8 cellular contexts compared by ENCODE assay signal in genomic region chr11:117328414-117329010, GRCh38. TPM values are rescaled to one million over a fixed set of nuclear protein-coding genes. Genes with fewer than 3 reads are reported as not detected.
DNase-seq lines count a peak whose midpoint lies in the region; TF ChIP-seq lines count a peak whose summit lies in the region.

No MANE protein-coding gene starts in this region.

- H4K20me1 ChIP-seq in GM23248 (ENCODE audit: insufficient read depth) (no peaks in the 10 kb centered on the region), mammary epithelial cell (ENCODE audit: insufficient read depth, low read length) (no peaks in the 10 kb centered on the region)

- H3K9me2 ChIP-seq in GM23248 (ENCODE audit: insufficient read depth) = no peaks in the 10 kb centered on the region

- no peak for TF ChIP-seq CTCF in Caco-2 (IDR thresholded peaks at IDR 0.05; ENCODE audit: insufficient read depth in 1 of 2, low read depth in 1 of 2, low read length in 1 of 2, severe bottlenecking in 1 of 2, unreplicated experiment in 1 of 2)
- no peak for TF ChIP-seq CTCF in mammary epithelial cell (conservative IDR thresholded peaks at IDR 0.05 in 1 of 2, IDR thresholded peaks at IDR 0.05 in 1 of 2; ENCODE audit: extremely low read depth in 1 of 2, insufficient read depth in 1 of 2, low read depth in 1 of 2, low read length in 2 of 2)
- no peak for TF ChIP-seq CTCF in kidney epithelial cell (IDR thresholded peaks at IDR 0.05; ENCODE audit: insufficient read depth, low read length, poor library complexity, severe bottlenecking)
- TF ChIP-seq CTCF in testis (IDR thresholded peaks at IDR 0.05) = no peak
- TF ChIP-seq CTCF in osteocyte (IDR thresholded peaks at IDR 0.05) = no peak

- H3K36me3 Mint-ChIP-seq in Caco-2 (ENCODE audit: insufficient read depth, unreplicated experiment) (no peaks in the 10 kb centered on the region), osteocyte (ENCODE audit: unreplicated experiment) (peaks cover 5% of the 10 kb centered on the region)

- H3K4me1 ChIP-seq in Caco-2 = 0 out of 2 replicates have a peak, but pooled peaks cover 7% of the 10 kb centered on the region
- peaks cover 17% of the 10 kb centered on the region for H3K4me1 ChIP-seq in GM23248 (ENCODE audit: insufficient read depth)
- H3K4me1 ChIP-seq in mammary epithelial cell (ENCODE audit: insufficient read depth, low read length) = peaks cover 8% of the 10 kb centered on the region
- H3K4me1 ChIP-seq in testis = peaks cover 3% of the 10 kb centered on the region

- CTCF ChIA-PET in Caco-2 (lab: Charles Lee) = interaction anchor here (1.4 to 1.5 kb wide), 4 partner anchors 13 to 98 kb away, joined by 3 to 9 read pairs (median 8); partner anchors contain the start of genes BACE1, PCSK7 and RNF214
- CTCF ChIA-PET in mammary epithelial cell (lab: Charles Lee; ENCODE audit: low non-redundant PET) = no interaction called here

- H3K36me3 ChIP-seq in Caco-2 (ENCODE audit: control insufficient read depth, insufficient read depth, low read length) (no peaks in the 10 kb centered on the region), GM23248 (ENCODE audit: low read depth) (no peaks in the 10 kb centered on the region), mammary epithelial cell (ENCODE audit: insufficient read depth, low read length) (no peaks in the 10 kb centered on the region), kidney epithelial cell (ENCODE audit: control insufficient read depth, insufficient read depth, low read length) (no peaks in the 10 kb centered on the region), testis (ENCODE audit: low read depth, missing control alignments) (no peaks in the 10 kb centered on the region)

- H3K4me2 ChIP-seq in GM23248 (ENCODE audit: unreplicated experiment) (peak overlapping the region; percentile 90), mammary epithelial cell (ENCODE audit: insufficient read depth, low read depth, low read length) (peak overlapping the region; percentile 75)

- H3K4me3 ChIP-seq in Caco-2 (ENCODE audit: low read depth, low read length) = peak overlapping the region; percentile 58
- peak overlapping the region; percentile 97 for H3K4me3 ChIP-seq in GM23248
- peak overlapping the region; percentile 75 to 79 (median 77) for H3K4me3 ChIP-seq in mammary epithelial cell (replicated peaks in 1 of 3; ENCODE audit: insufficient read depth in 1 of 3, low read depth in 2 of 3, low read length in 3 of 3)
- H3K4me3 ChIP-seq in kidney epithelial cell (ENCODE audit: low read depth, low read length) = peak overlapping the region; percentile 69
- H3K4me3 ChIP-seq in testis = peak overlapping the region; percentile 67 to 83

- H3K9ac ChIP-seq in GM23248 (peak overlapping the region; percentile 94), mammary epithelial cell (ENCODE audit: insufficient read depth, low read length) (peak overlapping the region; percentile 83)

- H3K4me1 Mint-ChIP-seq in Caco-2 (ENCODE audit: low read depth, unreplicated experiment) (peaks cover 7% of the 10 kb centered on the region), osteocyte (ENCODE audit: unreplicated experiment) (peaks cover 6% of the 10 kb centered on the region)

- no peak for TF ChIP-seq POLR2A in testis (IDR thresholded peaks at IDR 0.05)

- dilution Hi-C loops in mammary epithelial cell (cut with HindIII; ENCODE audit: low sequenced_read_pairs) = no loop called here

- H3K27me3 Mint-ChIP-seq in Caco-2 (ENCODE audit: insufficient read depth, unreplicated experiment) (no peaks in the 10 kb centered on the region), osteocyte (ENCODE audit: unreplicated experiment) (no peaks in the 10 kb centered on the region)

- peaks cover under 1% of the 10 kb centered on the region for H3K9me3 Mint-ChIP-seq in Caco-2 (ENCODE audit: unreplicated experiment)
- no peaks in the 10 kb centered on the region for H3K9me3 Mint-ChIP-seq in osteocyte (ENCODE audit: unreplicated experiment)

- 2 to 3% methylated on average over 15 of the region's 15 CpGs for WGBS in GM23248 (ENCODE audit: low coverage in 1 of 2, low lambda C conversion rate in 2 of 2, missing lambda C conversion rate in 2 of 2), 2 experiments
- 3% methylated on average over 15 of the region's 15 CpGs for WGBS in mammary epithelial cell (ENCODE audit: low coverage, missing lambda C conversion rate)
- WGBS in testis, 2 donors = 3% methylated on average over 15 of the region's 15 CpGs

- H2AFZ ChIP-seq in GM23248 = peak overlapping the region; percentile 85
- peak overlapping the region; percentile 92 for H2AFZ ChIP-seq in mammary epithelial cell (ENCODE audit: low read depth, low read length)

- no peaks in the 10 kb centered on the region for H3K27me3 ChIP-seq in Caco-2 (replicated peaks; ENCODE audit: control insufficient read depth, insufficient read depth, low read length)
- H3K27me3 ChIP-seq in GM23248 (replicated peaks; ENCODE audit: insufficient read depth) = no peaks in the 10 kb centered on the region
- no peaks in the 10 kb centered on the region for H3K27me3 ChIP-seq in mammary epithelial cell (ENCODE audit: insufficient read depth, low read length)
- no peaks in the 10 kb centered on the region for H3K27me3 ChIP-seq in kidney epithelial cell (ENCODE audit: control insufficient read depth, insufficient read depth, low read length)
- no peaks in the 10 kb centered on the region for H3K27me3 ChIP-seq in testis

- POLR2A ChIA-PET in Caco-2 (lab: Charles Lee) = interaction anchor here (1.1 to 1.4 kb wide), 3 partner anchors 27 to 184 kb away, joined by 3 to 11 read pairs (median 4); partner anchors contain the start of gene PAFAH1B2

- H3K9me3 ChIP-seq in Caco-2 (no peaks in the 10 kb centered on the region), GM23248 (ENCODE audit: low read depth) (no peaks in the 10 kb centered on the region), mammary epithelial cell (replicated peaks; ENCODE audit: insufficient read depth, low read length) (no peaks in the 10 kb centered on the region), testis (no peaks in the 10 kb centered on the region)

- intact Hi-C loops in Caco-2 (cut with micrococcal nuclease; ENCODE audit: unreplicated experiment) = no loop called here
- intact Hi-C loops in mammary epithelial cell (cut with micrococcal nuclease) = loop anchor here (1.0 kb wide), 1 partner anchor 96 kb away; the partner anchor contains the start of genes PCSK7 and RNF214
- intact Hi-C loops in testis (cut with DNase I; ENCODE audit: low total_unique reads) = no loop called here

- BruUV-seq in Caco-2 (replicated peaks; lab: Mats Ljungman, UMichigan) = TSS peak; percentile 46
- BruUV-seq in mammary epithelial cell (replicated peaks; lab: Mats Ljungman, UMichigan) = TSS peak; percentile 57

- in situ Hi-C loops in GM23248 (cut with MboI) = no loop called here
- in situ Hi-C loops in mammary epithelial cell (cut with MboI; ENCODE audit: low sequenced_read_pairs in 2 of 2) = no loop called here

- peak in 1 of 2 experiments; percentile 49 for DNase-seq in Caco-2
- DNase-seq in GM23248 = peak; percentile 74
- peak; percentile 30 for DNase-seq in NCI-H2227 (lab: John Stamatoyannopoulos, UW; ENCODE audit: unreplicated experiment)
- no peak for DNase-seq in mammary epithelial cell
- no peak for DNase-seq in kidney epithelial cell (ENCODE audit: low read depth)
- peak; percentile 58 for DNase-seq in testis
- DNase-seq in SHP77 treated with DMSO at 0.1 percent for 48 hours (lab: John Stamatoyannopoulos, UW) = no peak
- DNase-seq in osteocyte (ENCODE audit: extremely low spot score, unreplicated experiment) = no peak

- peaks cover 11% of the 10 kb centered on the region; the same call in 1 of the 2 replicates for H3F3A ChIP-seq in GM23248 (ENCODE audit: insufficient read depth)

- H3K4me3 Mint-ChIP-seq in Caco-2 (ENCODE audit: unreplicated experiment) = no peak overlapping the region
- no peak overlapping the region for H3K4me3 Mint-ChIP-seq in osteocyte (ENCODE audit: unreplicated experiment)

- H3K79me2 ChIP-seq in GM23248 (ENCODE audit: insufficient read depth) = peaks cover 49% of the 10 kb centered on the region
- H3K79me2 ChIP-seq in mammary epithelial cell (ENCODE audit: insufficient read depth, low read length) = peaks cover 30% of the 10 kb centered on the region

- H3K27ac ChIP-seq in GM23248 (peak overlapping the region; percentile 93), mammary epithelial cell (ENCODE audit: insufficient read depth, low read depth, low read length) (peak overlapping the region; percentile 88), testis (peak overlapping the region; percentile 82 to 90)

- H3K27ac Mint-ChIP-seq in Caco-2 (ENCODE audit: unreplicated experiment) (no peak overlapping the region), osteocyte (ENCODE audit: unreplicated experiment) (no peak overlapping the region)

RNA-seq across cellular contexts. Expression of gene CEP164, which starts 0.9 kb away (rescaled TPM):
- total RNA-seq in Caco-2 (2022) = 48.9 and 50.0 TPM in 2 replicates
- total RNA-seq in GM23248 (2014; rRNA removed; shearing (Covaris generic)) = 30.9 and 48.2 TPM in 2 replicates
- 20.0 and 20.3 TPM in 2 replicates for polyA plus RNA-seq in GM23248 (2016; fragmentation: Nextera tagmentation; extraction: Ambion mirVana)
- total RNA-seq in mammary epithelial cell = 10 to 100 TPM; 32.3 to 53.9 TPM
- polyA plus RNA-seq in mammary epithelial cell = 19.2 TPM
- polyA minus RNA-seq in mammary epithelial cell = 51.7 TPM
- 27.5 and 28.8 TPM in 2 replicates for total RNA-seq in kidney epithelial cell
- 100 to 1,000 TPM in 1 of 2 donors, 10 to 100 TPM in 1; 83.3 to 157 TPM for total RNA-seq in testis
- 111 TPM for polyA plus RNA-seq in testis (ENCODE audit: insufficient read depth, low read depth, low replicate concordance)
- total RNA-seq in osteocyte = 40.1 and 42.0 TPM in 2 replicates

RNA-seq across cellular contexts. Expression of gene BACE1, which starts 12.5 kb away (rescaled TPM):
- total RNA-seq in Caco-2 (2022) (11.0 and 11.2 TPM in 2 replicates), mammary epithelial cell (10 to 100 TPM; 18.2 to 20.7 TPM), kidney epithelial cell (13.6 and 17.2 TPM in 2 replicates), testis (10 to 100 TPM; 24.7 to 32.5 TPM), osteocyte (74.8 and 75.0 TPM in 2 replicates)
- 40.5 and 45.8 TPM in 2 replicates for total RNA-seq in GM23248 (2014; rRNA removed; shearing (Covaris generic))
- polyA plus RNA-seq in GM23248 (2016; fragmentation: Nextera tagmentation; extraction: Ambion mirVana) (14.4 and 15.0 TPM in 2 replicates), mammary epithelial cell (26.7 TPM), testis (ENCODE audit: insufficient read depth, low read depth, low replicate concordance) (50.4 TPM)
- polyA minus RNA-seq in mammary epithelial cell = 30.7 TPM

RNA-seq across cellular contexts. Expression of gene BACE1-AS, which starts 37.4 kb away (rescaled TPM):
- total RNA-seq in Caco-2 (2022) = 18.8 TPM in 2 replicates
- 1.5 and 3.2 TPM in 2 replicates for total RNA-seq in GM23248 (2014; rRNA removed; shearing (Covaris generic))
- polyA plus RNA-seq in GM23248 (2016; fragmentation: Nextera tagmentation; extraction: Ambion mirVana) = 6.6 and 7.0 TPM in 2 replicates
- 1 to 10 TPM; 2.8 to 5.9 TPM for total RNA-seq in mammary epithelial cell
- 2.2 TPM for polyA plus RNA-seq in mammary epithelial cell
- 3.6 TPM for polyA minus RNA-seq in mammary epithelial cell
- 4.9 and 5.9 TPM in 2 replicates for total RNA-seq in kidney epithelial cell
- total RNA-seq in testis = 10 to 100 TPM; 13.8 to 17.9 TPM
- 11.2 TPM for polyA plus RNA-seq in testis (ENCODE audit: insufficient read depth, low read depth, low replicate concordance)
- total RNA-seq in osteocyte = 8.3 and 10.9 TPM in 2 replicates

Comparison
In these comparisons a context has a peak if more than half of its experiments do, and no peak if none do; other contexts are left out.
1. DNase-seq: peak in GM23248 (single experiment), NCI-H2227 (single experiment) and testis (single experiment); none in mammary epithelial cell (single experiment), kidney epithelial cell (single experiment), SHP77 treated with DMSO at 0.1 percent for 48 hours (single experiment) and osteocyte (single experiment).
2. Peak in every context shown above with its lines, with median percentiles within 50 percentile points of each other: H3K4me3 ChIP-seq and H3K27ac ChIP-seq.